ENCODE assay signal across 13 cellular contexts in genomic region chr1:167676205-167676915, GRCh38. TPM values are rescaled to one million over a fixed set of nuclear protein-coding genes. Genes with fewer than 3 reads are reported as not detected.
A peak's percentile ranks its signal among the peaks of the same experiment; 100 is the strongest.
DNase-seq lines count a peak whose midpoint lies in the region; ATAC-seq, FAIRE-seq and TF ChIP-seq lines count a peak whose summit lies in the region.
"Had no signal": no experiment of that assay in that cellular context is flagged by ENCODE, and none has a peak within 500 bp of the region (broad histone marks: within the 10 kb centered on the region; RNA-seq: fewer than 3 reads in every experiment).

No MANE protein-coding gene starts in this region.

- peaks cover 0 to 2% of the 10 kb centered on the region in 2 donors for H3K4me1 ChIP-seq in small intestine (ENCODE audit: control insufficient read depth in 2 of 2, insufficient read depth in 1 of 2, low read depth in 1 of 2, low read length in 1 of 2)
- no peaks in the 10 kb centered on the region for H3K4me1 ChIP-seq in GM23338 (ENCODE audit: insufficient read depth)

- TF ChIP-seq CTCF in GM23338 (conservative IDR thresholded peaks at IDR 0.05; ENCODE audit: low read depth in 2 of 2), result no peak

- no peak for FAIRE-seq in small intestine (lab: Jason Lieb, UNC)
- FAIRE-seq: astrocyte, H1 had no signal

- DNase-seq in activated T-cell treated with anti-CD3 and anti-CD28 coated beads, Interleukin-2, amount 50 U/mL, for 24 hours, result no peak
- no peak for DNase-seq in activated T-cell treated with anti-CD3 and anti-CD28 coated beads for 4 hours
- peak; percentile 32 for DNase-seq in small intestine
- DNase-seq in GM23338 (ENCODE audit: low spot score), result no peak
- DNase-seq in SIG-M5 (lab: John Stamatoyannopoulos, UW), result no peak
- DNase-seq: NCI-H1105 treated with DMSO at 0.1 percent for 48 hours had no signal

- H3K4me2 ChIP-seq in GM23338, result no peak overlapping the region
- H3K4me2 ChIP-seq: BLaER1 had no signal

- no peak overlapping the region for H2AFZ ChIP-seq in GM23338

- WGBS in small intestine, 3 donors, result 91 to 96% (median 95%) methylated on average over 2 of the region's 2 CpGs

- peaks cover 5% of the 10 kb centered on the region; the same call in 1 of the 2 replicates for H3K9me2 ChIP-seq in GM23338 (ENCODE audit: insufficient read depth)

- H3K27ac Mint-ChIP-seq in activated T-cell treated with anti-CD3 and anti-CD28 coated beads, Interleukin-2, amount 50 U/mL, for 24 hours, result peak overlapping the region; percentile 61
- no peak overlapping the region for H3K27ac Mint-ChIP-seq in GM23338

- ATAC-seq in GM21576 (IDR thresholded peaks at IDR 0.05; ENCODE audit: unreplicated experiment), result peak; percentile 68
- peak; percentile 46 for ATAC-seq in HG03571 (IDR thresholded peaks at IDR 0.05; ENCODE audit: unreplicated experiment)
- no peak for ATAC-seq in GM23338
- no peak for ATAC-seq in HG03159 (IDR thresholded peaks at IDR 0.05; ENCODE audit: unreplicated experiment)

- H3K4me3 Mint-ChIP-seq in activated T-cell treated with anti-CD3 and anti-CD28 coated beads, Interleukin-2, amount 50 U/mL, for 24 hours, result no peak overlapping the region
- H3K4me3 Mint-ChIP-seq in GM23338, result no peak overlapping the region
- H3K4me3 Mint-ChIP-seq: natural killer cell treated with Interleukin-12 subunit alpha and Interleukin-12 subunit beta and Interleukin-15 and Interleukin-18, amount 100 ng/mL, for 72 hours had no signal

- no peaks in the 10 kb centered on the region for H3K27me3 Mint-ChIP-seq in activated T-cell treated with anti-CD3 and anti-CD28 coated beads, Interleukin-2, amount 50 U/mL, for 24 hours
- H3K27me3 Mint-ChIP-seq in GM23338 (ENCODE audit: insufficient read depth, low read depth, poor library complexity), result peaks cover 1% of the 10 kb centered on the region
- H3K27me3 Mint-ChIP-seq: natural killer cell treated with Interleukin-12 subunit alpha and Interleukin-12 subunit beta and Interleukin-15 and Interleukin-18, amount 100 ng/mL, for 72 hours had no signal

- peaks cover 44% of the 10 kb centered on the region for H3K36me3 Mint-ChIP-seq in activated T-cell treated with anti-CD3 and anti-CD28 coated beads, Interleukin-2, amount 50 U/mL, for 24 hours (ENCODE audit: low read depth)
- no peaks in the 10 kb centered on the region for H3K36me3 Mint-ChIP-seq in GM23338 (ENCODE audit: low read depth)
- H3K36me3 Mint-ChIP-seq: natural killer cell treated with Interleukin-12 subunit alpha and Interleukin-12 subunit beta and Interleukin-15 and Interleukin-18, amount 100 ng/mL, for 72 hours had no signal

- H3K36me3 ChIP-seq in small intestine (ENCODE audit: control insufficient read depth in 2 of 2, insufficient read depth in 2 of 2, low read length in 2 of 2) (no peaks in the 10 kb centered on the region), GM23338 (ENCODE audit: insufficient read depth) (no peaks in the 10 kb centered on the region)

- H4K20me1 ChIP-seq in GM23338 (replicated peaks; ENCODE audit: insufficient read depth), result no peaks in the 10 kb centered on the region

- H3K9me3 ChIP-seq in small intestine (ENCODE audit: control insufficient read depth, low read depth), result no peaks in the 10 kb centered on the region
- H3K9me3 ChIP-seq: BLaER1 had no signal

- H3K9me3 Mint-ChIP-seq in activated T-cell treated with anti-CD3 and anti-CD28 coated beads, Interleukin-2, amount 50 U/mL, for 24 hours, result no peaks in the 10 kb centered on the region
- H3K9me3 Mint-ChIP-seq in GM23338, result no peaks in the 10 kb centered on the region
- H3K9me3 Mint-ChIP-seq: natural killer cell treated with Interleukin-12 subunit alpha and Interleukin-12 subunit beta and Interleukin-15 and Interleukin-18, amount 100 ng/mL, for 72 hours had no signal

- H3K4me1 Mint-ChIP-seq in activated T-cell treated with anti-CD3 and anti-CD28 coated beads, Interleukin-2, amount 50 U/mL, for 24 hours (ENCODE audit: low read depth), result peaks cover 34% of the 10 kb centered on the region
- no peaks in the 10 kb centered on the region; the same call in 2 of the 3 replicates for H3K4me1 Mint-ChIP-seq in GM23338

- H3K27me3 ChIP-seq in small intestine (ENCODE audit: control insufficient read depth in 2 of 2, insufficient read depth in 2 of 2, low read length in 2 of 2), result no peaks in the 10 kb centered on the region
- H3K27me3 ChIP-seq in GM23338 (ENCODE audit: insufficient read depth), result no peaks in the 10 kb centered on the region
- H3K27me3 ChIP-seq: BLaER1 had no signal

- no peaks in the 10 kb centered on the region for H3F3A ChIP-seq in GM23338 (replicated peaks; ENCODE audit: low read depth)

- H3K27ac ChIP-seq in small intestine (ENCODE audit: low read depth in 1 of 2, low read length in 1 of 2), result no peak overlapping the region
- no peak overlapping the region for H3K27ac ChIP-seq in GM23338 (ENCODE audit: low read depth)
- H3K27ac ChIP-seq: BLaER1 had no signal

- H3K4me3 ChIP-seq in small intestine (ENCODE audit: low read depth in 1 of 2, low read length in 2 of 2) (no peak overlapping the region), GM23338 (no peak overlapping the region)
- H3K4me3 ChIP-seq: BLaER1 had no signal

- H3K79me2 ChIP-seq in GM23338 (replicated peaks; ENCODE audit: insufficient read depth), result no peaks in the 10 kb centered on the region

TF ChIP-seq in GM23338, 12 proteins besides CTCF, POLR2A, EP300 and RAD21:
- no peak for TF ChIP-seq ZNF462 (CRISPR knock-in tag; IDR thresholded peaks at IDR 0.05)
- TF ChIP-seq STAT1 (IDR thresholded peaks at IDR 0.05; ENCODE audit: unreplicated experiment), result no peak
- TF ChIP-seq CREB1 (CRISPR knock-in tag; IDR thresholded peaks at IDR 0.05; ENCODE audit: low read depth), result no peak
- no peak for TF ChIP-seq NANOG (IDR thresholded peaks at IDR 0.05; ENCODE audit: borderline replicate concordance)

RNA-seq across cellular contexts. Expression of gene MPZL1, which starts 45.4 kb away (rescaled TPM):
- polyA plus RNA-seq in small intestine (10 to 100 TPM in 1 of 3 donors, 1 to 10 TPM in 2; 8.1 to 54.1 (median 8.6) TPM), GM23338 (2016; fragmentation: Nextera tagmentation; extraction: Ambion mirVana) (26.6 and 35.1 TPM in 2 replicates)
- total RNA-seq in GM23338 (2014; rRNA removed; shearing (Covaris generic)), result 85.1 and 86.5 TPM in 2 replicates

RNA-seq across cellular contexts. Expression of gene RCSD1, which starts 46.3 kb away (rescaled TPM):
- polyA plus RNA-seq in small intestine, result 10 to 100 TPM in 1 of 3 donors, 1 to 10 TPM in 2; 2.0 to 14.1 (median 9.1) TPM
- 0.73 TPM in 1 of 2 replicates, not detected in the other for total RNA-seq in GM23338 (2014; rRNA removed; shearing (Covaris generic))
- 0.18 and 0.42 TPM in 2 replicates for polyA plus RNA-seq in GM23338 (2016; fragmentation: Nextera tagmentation; extraction: Ambion mirVana)

Comparison
In these comparisons a context has a peak if more than half of its experiments do, and no peak if none do; other contexts are left out.
1. ATAC-seq: peak in GM21576 (single experiment) and HG03571 (single experiment); none in GM23338 (single experiment) and HG03159 (single experiment).